ENCODE assay signal across 8 cellular contexts in the genomic region with DNA sequence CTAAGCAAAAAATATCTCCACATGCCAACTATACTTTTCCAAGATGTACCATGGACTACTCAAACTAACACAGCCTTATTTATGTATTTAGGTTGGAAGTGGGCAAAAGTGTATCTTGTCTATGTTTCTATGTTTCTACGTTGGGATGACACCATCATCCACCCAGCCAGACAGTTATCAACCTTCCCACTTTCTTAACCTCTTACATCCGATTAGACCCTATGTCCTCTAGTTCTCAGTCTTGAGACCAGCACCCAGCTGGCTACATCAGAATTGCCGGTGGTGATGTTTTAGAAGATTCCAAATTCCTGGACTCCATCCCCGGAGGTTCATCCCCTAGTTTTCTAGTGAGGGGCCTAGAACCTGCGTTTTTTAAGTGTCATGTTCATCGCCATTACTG. TPM values are rescaled to one million over a fixed set of nuclear protein-coding genes. Genes with fewer than 3 reads are reported as not detected.
A peak's percentile ranks its signal among the peaks of the same experiment; 100 is the strongest.
DNase-seq lines count a peak whose midpoint lies in the region; ATAC-seq and TF ChIP-seq lines count a peak whose summit lies in the region.

No MANE protein-coding gene starts in this region.

- H3K79me1 ChIP-seq in mesenchymal stem cell (replicated peaks; ENCODE audit: low read length, poor library complexity, severe bottlenecking): peaks cover 21% of the 10 kb centered on the region

- no peak overlapping the region for H2BK120ac ChIP-seq in mesenchymal stem cell (ENCODE audit: low read depth, low read length)

- H3K18ac ChIP-seq in mesenchymal stem cell (ENCODE audit: low read depth in 1 of 2, low read length in 2 of 2): no peak overlapping the region

- H3K4me3 ChIP-seq in ACC112 (ENCODE audit: low read depth, low read length) (peak overlapping the region; percentile 85), HL-60 (replicated peaks; ENCODE audit: insufficient read depth, low read length) (peak overlapping the region; percentile 77), ascending aorta (peak overlapping the region; percentile 77 to 86), mesenchymal stem cell (ENCODE audit: insufficient read depth in 1 of 2, low read depth in 1 of 2, low read length in 2 of 2) (peak overlapping the region in 1 of 2 experiments; percentile 90)

- intact Hi-C loops in ascending aorta (cut with DNase I): loop anchor here (5.0 kb wide), 1 partner anchor 441 kb away; a partner anchor contains a TSS

- H4K8ac ChIP-seq in mesenchymal stem cell (ENCODE audit: low read length): no peak overlapping the region

- peak overlapping the region; percentile 92; the same call in 1 of the 2 replicates for H3K27ac ChIP-seq in ACC112 (ENCODE audit: low read depth, low read length)
- peak overlapping the region; percentile 80 for H3K27ac ChIP-seq in HL-60 (replicated peaks)
- peak overlapping the region; percentile 94 to 96 for H3K27ac ChIP-seq in ascending aorta
- H3K27ac ChIP-seq in mesenchymal stem cell (ENCODE audit: low read length, poor library complexity, severe bottlenecking): no peak overlapping the region

- H3K4me1 ChIP-seq in ACC112 (ENCODE audit: control insufficient read depth, insufficient read depth, low read length, unreplicated experiment): peaks cover 17% of the 10 kb centered on the region
- H3K4me1 ChIP-seq in ascending aorta: peaks cover 0 to 5% of the 10 kb centered on the region in 2 donors
- no peaks in the 10 kb centered on the region for H3K4me1 ChIP-seq in mesenchymal stem cell (ENCODE audit: control insufficient read depth, insufficient read depth, low read depth, low read length)

- TF ChIP-seq CTCF in HL-60 (IDR thresholded peaks at IDR 0.05; ENCODE audit: insufficient read depth, low read length) (no peak), ascending aorta (IDR thresholded peaks at IDR 0.05) (no peak)

- no peak overlapping the region for H2BK15ac ChIP-seq in mesenchymal stem cell (ENCODE audit: low read depth, poor library complexity, severe bottlenecking)

- H3K36me3 ChIP-seq in ACC112 (ENCODE audit: insufficient read depth, low read length) (no peaks in the 10 kb centered on the region), ascending aorta (no peaks in the 10 kb centered on the region), mesenchymal stem cell (ENCODE audit: control insufficient read depth in 1 of 2, insufficient read depth in 2 of 2, low read depth in 1 of 2, low read length in 2 of 2) (no peaks in the 10 kb centered on the region)

- H3K9ac ChIP-seq in mesenchymal stem cell (ENCODE audit: low read length): peak overlapping the region; percentile 97

- no peak overlapping the region for H3K14ac ChIP-seq in mesenchymal stem cell (ENCODE audit: low read length in 2 of 2)

- H3K23ac ChIP-seq in mesenchymal stem cell (ENCODE audit: low read length in 2 of 2): no peak overlapping the region

- H2AFZ ChIP-seq in ACC112 (ENCODE audit: low read length, unreplicated experiment) (peak overlapping the region; percentile 47), mesenchymal stem cell (ENCODE audit: low read depth, low read length) (no peak overlapping the region)

- H4K91ac ChIP-seq in mesenchymal stem cell (ENCODE audit: low read length): no peak overlapping the region

- 51% methylated on average over 6 of the region's 6 CpGs for WGBS in mesenchymal stem cell

- H2BK12ac ChIP-seq in mesenchymal stem cell (ENCODE audit: low read length in 2 of 2): no peak overlapping the region

- no peak overlapping the region for H3K4ac ChIP-seq in mesenchymal stem cell (ENCODE audit: low read depth in 1 of 2, low read length in 2 of 2)

- H2AK5ac ChIP-seq in mesenchymal stem cell (ENCODE audit: low read length, severe bottlenecking): no peak overlapping the region

- H3K4me2 ChIP-seq in mesenchymal stem cell (ENCODE audit: low read length, poor library complexity, severe bottlenecking): peak overlapping the region; percentile 96

- ATAC-seq in HG02840 (IDR thresholded peaks at IDR 0.05; ENCODE audit: low FRiP score, unreplicated experiment): no peak

- H3K79me2 ChIP-seq in ACC112 (ENCODE audit: control insufficient read depth, insufficient read depth, low read length, unreplicated experiment): peaks cover 39% of the 10 kb centered on the region

- H2BK5ac ChIP-seq in mesenchymal stem cell (ENCODE audit: low read depth, low read length, poor library complexity, severe bottlenecking): no peak overlapping the region

- no peak for DNase-seq in HL-60 (ENCODE audit: low read depth in 1 of 2, low spot score in 1 of 2)
- no peak for DNase-seq in ascending aorta (ENCODE audit: low spot score in 2 of 2)
- DNase-seq in mesenchymal stem cell: peak; percentile 12
- no peak for DNase-seq in NK-92 (lab: John Stamatoyannopoulos, UW; ENCODE audit: unreplicated experiment)
- no peak for DNase-seq in HK-2 (ENCODE audit: unreplicated experiment)
- no peak for DNase-seq in NCI-H2081 (lab: John Stamatoyannopoulos, UW)

- H3K27me3 ChIP-seq in ACC112 (ENCODE audit: insufficient read depth, low read length): no peaks in the 10 kb centered on the region
- no peaks in the 10 kb centered on the region for H3K27me3 ChIP-seq in HL-60 (ENCODE audit: insufficient read depth, poor library complexity, severe bottlenecking)
- no peaks in the 10 kb centered on the region for H3K27me3 ChIP-seq in ascending aorta
- H3K27me3 ChIP-seq in mesenchymal stem cell (ENCODE audit: control insufficient read depth in 1 of 2, insufficient read depth in 1 of 2, low read length in 2 of 2): no peaks in the 10 kb centered on the region

- H3K9me3 ChIP-seq in ascending aorta: no peaks in the 10 kb centered on the region
- H3K9me3 ChIP-seq in mesenchymal stem cell (ENCODE audit: control insufficient read depth, low read length): no peaks in the 10 kb centered on the region

RNA-seq across cellular contexts. Expression of a gene that starts 1.0 kb away (rescaled TPM):
- 4.0 TPM for total RNA-seq in ascending aorta
- 3.8 TPM for polyA plus RNA-seq in mesenchymal stem cell (2013, experiment 1 of 2)
- 3.9 TPM for polyA plus RNA-seq in mesenchymal stem cell (2013, experiment 2 of 2)

RNA-seq across cellular contexts. Expression of a gene that starts 47.1 kb away (rescaled TPM):
- 3.6 TPM for total RNA-seq in ascending aorta
- 9.4 TPM for polyA plus RNA-seq in mesenchymal stem cell (2013, experiment 1 of 2)
- 10.4 TPM for polyA plus RNA-seq in mesenchymal stem cell (2013, experiment 2 of 2)

RNA-seq across cellular contexts. Expression of a gene that starts 47.7 kb away (rescaled TPM):
- 9.6 TPM for total RNA-seq in ascending aorta
- 65.7 TPM for polyA plus RNA-seq in mesenchymal stem cell (2013, experiment 1 of 2)
- 67.3 TPM for polyA plus RNA-seq in mesenchymal stem cell (2013, experiment 2 of 2)
